Comparison of ENCODE assay signal across 14 cellular contexts in the genomic region with DNA sequence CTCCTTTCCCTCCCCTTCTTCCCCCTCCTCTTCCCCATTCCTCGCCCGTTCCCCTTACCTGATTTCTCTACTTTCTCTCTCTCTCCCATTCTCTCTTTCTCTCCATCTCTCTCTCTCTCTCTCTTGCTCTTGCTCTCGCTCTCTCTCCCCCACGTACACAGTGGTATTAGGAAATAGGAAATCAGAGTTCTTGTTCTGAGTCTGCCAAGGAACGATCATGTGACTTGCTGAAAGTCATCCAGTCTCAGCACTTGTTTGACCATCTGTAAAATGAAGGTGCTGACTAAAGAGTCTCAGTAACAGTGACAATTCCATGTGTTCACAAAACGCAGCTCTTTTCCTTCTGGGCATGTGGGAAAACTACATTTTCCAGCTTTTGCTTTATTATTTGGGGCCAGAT.
DNase-seq lines count a peak whose midpoint lies in the region; ATAC-seq and TF ChIP-seq lines count a peak whose summit lies in the region.
"Had no signal": no experiment of that assay in that cellular context is flagged by ENCODE, and none has a peak within 500 bp of the region (broad histone marks: within the 10 kb centered on the region; RNA-seq: fewer than 3 reads in every experiment).

No MANE protein-coding gene starts in this region.

- no peak for TF ChIP-seq EP300 in suprapubic skin (IDR thresholded peaks at IDR 0.05)

- no peaks in the 10 kb centered on the region for H3K27me3 ChIP-seq in suprapubic skin

- ATAC-seq in sciatic nerve, result peak; percentile 85
- no peak for ATAC-seq in omental fat pad (ENCODE audit: low FRiP score)
- ATAC-seq: activated naive CD8-positive, alpha-beta T cell treated with anti-CD3 and anti-CD28 coated beads, Interleukin-2, amount 50 U/mL, for 24 hours had no signal

- no peaks in the 10 kb centered on the region for H3K9me3 ChIP-seq in suprapubic skin

- intact Hi-C loops in sciatic nerve (cut with DNase I), result no loop called here

- TF ChIP-seq POLR2A in suprapubic skin (IDR thresholded peaks at IDR 0.05), result no peak

- DNase-seq in GM04503 (ENCODE audit: low read depth), result peak; percentile 69
- DNase-seq in amniotic epithelial cell (ENCODE audit: low read depth), result peak; percentile 83
- peak; percentile 85 to 86 for DNase-seq in foreskin fibroblast
- no peak for DNase-seq in sciatic nerve (ENCODE audit: low spot score)
- no peak for DNase-seq in omental fat pad (ENCODE audit: low spot score)
- no peak for DNase-seq in GM13976 (ENCODE audit: low spot score)
- DNase-seq in GM10248 (ENCODE audit: extremely low spot score), result no peak
- DNase-seq in suprapubic skin (ENCODE audit: low spot score in 2 of 2), result no peak
- DNase-seq: activated CD8-positive, alpha-beta memory T cell treated with anti-CD3 and anti-CD28 coated beads, Interleukin-2, amount 50 U/mL, for 48 hours; activated naive CD8-positive, alpha-beta T cell treated with anti-CD3 and anti-CD28 coated beads, Interleukin-2, amount 50 U/mL, for 24 hours; hypothalamus; NCI-H187; NCI-H774; substantia nigra had no signal

- H3K36me3 ChIP-seq in suprapubic skin, result no peaks in the 10 kb centered on the region

- CTCF ChIA-PET in GM10248 (lab: Yijun Ruan, JAX), result interaction anchor here (1.4 to 2.9 kb wide), 2 partner anchors 37 to 53 kb away, joined by 3 to 16 read pairs; no protein-coding TSS in a partner anchor

- no peaks in the 10 kb centered on the region for H3K4me1 ChIP-seq in suprapubic skin

- H3K27ac ChIP-seq in suprapubic skin, result no peak overlapping the region

- H3K4me3 ChIP-seq in foreskin fibroblast (ENCODE audit: low read depth in 1 of 2, low read length in 2 of 2) (no peak overlapping the region), suprapubic skin (no peak overlapping the region)

- POLR2A ChIA-PET in GM10248 (lab: Yijun Ruan, JAX), result no interaction called here

- 63% methylated on average over 6 of the region's 6 CpGs for WGBS in suprapubic skin

- TF ChIP-seq CTCF in foreskin fibroblast (IDR thresholded peaks at IDR 0.05; ENCODE audit: low read depth, low read length) (no peak), omental fat pad (IDR thresholded peaks at IDR 0.05) (no peak), GM13976 (IDR thresholded peaks at IDR 0.05; ENCODE audit: borderline replicate concordance, control extremely low read depth, extremely low read depth, insufficient read depth, missing control alignments) (no peak), GM10248 (IDR thresholded peaks at IDR 0.05; ENCODE audit: control extremely low read depth, extremely low read depth, low read depth, missing control alignments) (no peak), suprapubic skin (IDR thresholded peaks at IDR 0.05) (no peak)

- in situ Hi-C loops in GM13976 (cut with MboI; ENCODE audit: low sequenced_read_pairs, unreplicated experiment), result no loop called here

Comparison
In these comparisons a context has a peak if more than half of its experiments do, and no peak if none do; other contexts are left out.
1. DNase-seq: peak in GM04503 (single experiment), amniotic epithelial cell (single experiment) and foreskin fibroblast (2 of 2); none in sciatic nerve (single experiment), omental fat pad (single experiment), GM13976 (single experiment), GM10248 (single experiment) and suprapubic skin (0 of 2).